In genomic region chr4:166324321-166324720, GRCh38 we compare ENCODE assay signal across 9 cellular contexts.
DNase-seq lines count a peak whose midpoint lies in the region; ATAC-seq and TF ChIP-seq lines count a peak whose summit lies in the region.
"Had no signal": no experiment of that assay in that cellular context is flagged by ENCODE, and none has a peak within 500 bp of the region (broad histone marks: within the 10 kb centered on the region; RNA-seq: fewer than 3 reads in every experiment).

No MANE protein-coding gene starts in this region.

- no peaks in the 10 kb centered on the region for H3K4me1 Mint-ChIP-seq in activated CD8-positive, alpha-beta T cell treated with anti-CD3 and anti-CD28 coated beads for 36 hours (ENCODE audit: low read depth)
- no peaks in the 10 kb centered on the region for H3K4me1 Mint-ChIP-seq in activated CD8-positive, alpha-beta T cell treated with anti-CD3 and anti-CD28 coated beads, Interleukin-2, amount 10 ng/mL, durations not matched to agents 7 days and 5 days (ENCODE audit: low read depth)
- H3K4me1 Mint-ChIP-seq in type B pancreatic cell (ENCODE audit: unreplicated experiment): peaks cover under 1% of the 10 kb centered on the region
- no peaks in the 10 kb centered on the region for H3K4me1 Mint-ChIP-seq in naive thymus-derived CD8-positive, alpha-beta T cell

- intact Hi-C loops in activated CD8-positive, alpha-beta T cell treated with anti-CD3 and anti-CD28 coated beads for 36 hours (cut with micrococcal nuclease): no loop called here
- intact Hi-C loops in colonic mucosa (cut with DNase I): no loop called here

- H3K27me3 ChIP-seq in colonic mucosa: no peaks in the 10 kb centered on the region

- H3K4me1 ChIP-seq in colonic mucosa: no peaks in the 10 kb centered on the region

- H3K9me3 ChIP-seq in colonic mucosa: no peaks in the 10 kb centered on the region

- TF ChIP-seq POLR2A in NB4 (IDR thresholded peaks at IDR 0.05; ENCODE audit: extremely low read depth, insufficient read length): no peak

- H3K36me3 Mint-ChIP-seq in activated CD8-positive, alpha-beta T cell treated with anti-CD3 and anti-CD28 coated beads for 36 hours (ENCODE audit: low read depth): no peaks in the 10 kb centered on the region
- H3K36me3 Mint-ChIP-seq in activated CD8-positive, alpha-beta T cell treated with anti-CD3 and anti-CD28 coated beads, Interleukin-2, amount 10 ng/mL, durations not matched to agents 7 days and 5 days (ENCODE audit: low read depth): no peaks in the 10 kb centered on the region
- no peaks in the 10 kb centered on the region for H3K36me3 Mint-ChIP-seq in type B pancreatic cell
- H3K36me3 Mint-ChIP-seq in naive thymus-derived CD8-positive, alpha-beta T cell: no peaks in the 10 kb centered on the region

- no peak overlapping the region for H3K4me3 Mint-ChIP-seq in activated CD8-positive, alpha-beta T cell treated with anti-CD3 and anti-CD28 coated beads for 36 hours
- no peak overlapping the region for H3K4me3 Mint-ChIP-seq in activated CD8-positive, alpha-beta T cell treated with anti-CD3 and anti-CD28 coated beads, Interleukin-2, amount 10 ng/mL, durations not matched to agents 7 days and 5 days
- H3K4me3 Mint-ChIP-seq in type B pancreatic cell: no peak overlapping the region
- H3K4me3 Mint-ChIP-seq in naive thymus-derived CD8-positive, alpha-beta T cell: no peak overlapping the region

- no peak overlapping the region for H3K9ac ChIP-seq in colonic mucosa (ENCODE audit: low read depth in 2 of 2, low read length in 2 of 2)

- no peak overlapping the region for H3K27ac ChIP-seq in colonic mucosa

- H3K27ac Mint-ChIP-seq in activated CD8-positive, alpha-beta T cell treated with anti-CD3 and anti-CD28 coated beads for 36 hours: no peak overlapping the region
- no peak overlapping the region for H3K27ac Mint-ChIP-seq in activated CD8-positive, alpha-beta T cell treated with anti-CD3 and anti-CD28 coated beads, Interleukin-2, amount 10 ng/mL, durations not matched to agents 7 days and 5 days
- no peak overlapping the region for H3K27ac Mint-ChIP-seq in type B pancreatic cell
- no peak overlapping the region for H3K27ac Mint-ChIP-seq in naive thymus-derived CD8-positive, alpha-beta T cell

- H3K4me3 ChIP-seq in NB4 (ENCODE audit: low read depth, low read length) (no peak overlapping the region), colonic mucosa (no peak overlapping the region)

- ATAC-seq in activated CD8-positive, alpha-beta T cell treated with anti-CD3 and anti-CD28 coated beads for 36 hours: no peak
- no peak for ATAC-seq in activated CD8-positive, alpha-beta T cell treated with anti-CD3 and anti-CD28 coated beads, Interleukin-2, amount 10 ng/mL, durations not matched to agents 7 days and 5 days
- ATAC-seq in naive thymus-derived CD8-positive, alpha-beta T cell: no peak
- ATAC-seq in GM19324 (IDR thresholded peaks at IDR 0.05; ENCODE audit: low FRiP score, unreplicated experiment): no peak

- DNase-seq in activated CD8-positive, alpha-beta T cell treated with anti-CD3 and anti-CD28 coated beads for 36 hours: peak; percentile 14
- DNase-seq in activated CD8-positive, alpha-beta T cell treated with anti-CD3 and anti-CD28 coated beads, Interleukin-2, amount 10 ng/mL, durations not matched to agents 7 days and 5 days: no peak
- DNase-seq in NB4 (ENCODE audit: low read depth) (peak; percentile 41), colonic mucosa (peak; percentile 49), type B pancreatic cell (ENCODE audit: extremely low spot score, unreplicated experiment) (no peak), T-helper 1 cell (no peak)
- DNase-seq in naive thymus-derived CD8-positive, alpha-beta T cell: no peak
- DNase-seq: NCI-H774 had no signal

- no peaks in the 10 kb centered on the region for H3K9me3 Mint-ChIP-seq in activated CD8-positive, alpha-beta T cell treated with anti-CD3 and anti-CD28 coated beads for 36 hours
- no peaks in the 10 kb centered on the region for H3K9me3 Mint-ChIP-seq in activated CD8-positive, alpha-beta T cell treated with anti-CD3 and anti-CD28 coated beads, Interleukin-2, amount 10 ng/mL, durations not matched to agents 7 days and 5 days (ENCODE audit: insufficient read depth)
- no peaks in the 10 kb centered on the region for H3K9me3 Mint-ChIP-seq in type B pancreatic cell
- H3K9me3 Mint-ChIP-seq in naive thymus-derived CD8-positive, alpha-beta T cell: peaks cover 0 to 20% (median 0%) of the 10 kb centered on the region in 9 donors

- H3K27me3 Mint-ChIP-seq in activated CD8-positive, alpha-beta T cell treated with anti-CD3 and anti-CD28 coated beads for 36 hours: no peaks in the 10 kb centered on the region
- no peaks in the 10 kb centered on the region for H3K27me3 Mint-ChIP-seq in activated CD8-positive, alpha-beta T cell treated with anti-CD3 and anti-CD28 coated beads, Interleukin-2, amount 10 ng/mL, durations not matched to agents 7 days and 5 days (ENCODE audit: low read depth)
- H3K27me3 Mint-ChIP-seq in type B pancreatic cell: no peaks in the 10 kb centered on the region
- H3K27me3 Mint-ChIP-seq in naive thymus-derived CD8-positive, alpha-beta T cell: peaks cover 0 to under 1% (median 0%) of the 10 kb centered on the region in 5 donors

- CTCF ChIA-PET in activated CD8-positive, alpha-beta T cell treated with anti-CD3 and anti-CD28 coated beads for 36 hours (lab: Charles Lee): no interaction called here
- CTCF ChIA-PET in activated CD8-positive, alpha-beta T cell treated with anti-CD3 and anti-CD28 coated beads, Interleukin-2, amount 10 ng/mL, durations not matched to agents 7 days and 5 days (lab: Charles Lee): no interaction called here

- H3K36me3 ChIP-seq in colonic mucosa: no peaks in the 10 kb centered on the region

- POLR2A ChIA-PET in activated CD8-positive, alpha-beta T cell treated with anti-CD3 and anti-CD28 coated beads for 36 hours (lab: Charles Lee): no interaction called here
- POLR2A ChIA-PET in activated CD8-positive, alpha-beta T cell treated with anti-CD3 and anti-CD28 coated beads, Interleukin-2, amount 10 ng/mL, durations not matched to agents 7 days and 5 days (lab: Charles Lee): no interaction called here
- POLR2A ChIA-PET in naive thymus-derived CD8-positive, alpha-beta T cell (lab: Charles Lee): no interaction called here

- no peak for TF ChIP-seq CTCF in activated CD8-positive, alpha-beta T cell treated with anti-CD3 and anti-CD28 coated beads for 36 hours (IDR thresholded peaks at IDR 0.05)
- TF ChIP-seq CTCF in NB4 (IDR thresholded peaks at IDR 0.05; ENCODE audit: low read depth, low read length) (peak; percentile 46), colonic mucosa (IDR thresholded peaks at IDR 0.05) (peak; percentile 23), type B pancreatic cell (conservative IDR thresholded peaks at IDR 0.05) (peak; percentile 62)

Comparison
In these comparisons a context has a peak if more than half of its experiments do, and no peak if none do; other contexts are left out.
1. DNase-seq: peak in activated CD8-positive, alpha-beta T cell treated with anti-CD3 and anti-CD28 coated beads for 36 hours (single experiment), NB4 (single experiment) and colonic mucosa (single experiment); none in activated CD8-positive, alpha-beta T cell treated with anti-CD3 and anti-CD28 coated beads, Interleukin-2, amount 10 ng/mL, durations not matched to agents 7 days and 5 days (single experiment), type B pancreatic cell (single experiment), naive thymus-derived CD8-positive, alpha-beta T cell (0 of 10) and T-helper 1 cell (0 of 5).